15 cellular contexts compared by ENCODE assay signal in genomic region chr14:69812725-69813124, GRCh38. TPM values are rescaled to one million over a fixed set of nuclear protein-coding genes. Genes with fewer than 3 reads are reported as not detected.
DNase-seq lines count a peak whose midpoint lies in the region; ATAC-seq and TF ChIP-seq lines count a peak whose summit lies in the region.
"Had no signal": no experiment of that assay in that cellular context is flagged by ENCODE, and none has a peak within 500 bp of the region (broad histone marks: within the 10 kb centered on the region; RNA-seq: fewer than 3 reads in every experiment).

No MANE protein-coding gene starts in this region.

- DNase-seq in NCI-H2081 (lab: John Stamatoyannopoulos, UW) (peak; percentile 6 to 19), NCI-H2081 treated with DMSO at 0.1 percent for 48 hours (lab: John Stamatoyannopoulos, UW) (no peak), RWPE2 (ENCODE audit: low spot score) (no peak), activated gamma-delta T cell (lab: John Stamatoyannopoulos, UW) (no peak)
- DNase-seq in stimulated activated naive CD8-positive, alpha-beta T cell treated with anti-CD3 and anti-CD28 coated beads, Interleukin-15, amount 100 ng/mL, for 72 hours, result no peak
- DNase-seq in activated naive CD4-positive, alpha-beta T cell treated with Interleukin-2 at 50 U/mL for 16 hours, result no peak
- DNase-seq: activated gamma-delta T cell treated with Interleukin-2 at 50 U/mL for 16 hours; dermis blood vessel endothelial cell; GM23248; lower lobe of right lung; MV-4-11; stimulated activated naive CD8-positive, alpha-beta T cell treated with anti-CD3 and anti-CD28 coated beads, Interleukin-15, Interleukin-2, amounts not matched to agents 100 U/mL and 50 U/mL, for 24 hours had no signal

- no peak overlapping the region for H3K27ac Mint-ChIP-seq in stimulated activated naive CD8-positive, alpha-beta T cell treated with anti-CD3 and anti-CD28 coated beads, Interleukin-15, amount 100 ng/mL, for 72 hours

- no peaks in the 10 kb centered on the region for H3K36me3 ChIP-seq in RWPE2 (ENCODE audit: low read depth)
- H3K36me3 ChIP-seq in neural cell (ENCODE audit: insufficient read depth, low read length), result no peaks in the 10 kb centered on the region
- H3K36me3 ChIP-seq: lower lobe of right lung, SJSA1 had no signal

- no peaks in the 10 kb centered on the region for H3K27me3 Mint-ChIP-seq in stimulated activated naive CD8-positive, alpha-beta T cell treated with anti-CD3 and anti-CD28 coated beads, Interleukin-15, amount 100 ng/mL, for 72 hours

- H3K4me1 ChIP-seq in RWPE2 (ENCODE audit: insufficient read depth, poor library complexity, severe bottlenecking), result no peaks in the 10 kb centered on the region
- H3K4me1 ChIP-seq: lower lobe of right lung, SJSA1 had no signal

- H3F3A ChIP-seq in neural cell (ENCODE audit: insufficient read depth, low read length, poor library complexity, severe bottlenecking), result no peaks in the 10 kb centered on the region

- H3K27me3 ChIP-seq in RWPE2 (ENCODE audit: insufficient read depth, poor library complexity, severe bottlenecking), result no peaks in the 10 kb centered on the region
- no peaks in the 10 kb centered on the region for H3K27me3 ChIP-seq in neural cell (ENCODE audit: insufficient read depth, low read depth, low read length)

- H3K4me3 Mint-ChIP-seq in stimulated activated naive CD8-positive, alpha-beta T cell treated with anti-CD3 and anti-CD28 coated beads, Interleukin-15, amount 100 ng/mL, for 72 hours, result no peak overlapping the region

- H3K4me1 Mint-ChIP-seq in stimulated activated naive CD8-positive, alpha-beta T cell treated with anti-CD3 and anti-CD28 coated beads, Interleukin-15, amount 100 ng/mL, for 72 hours, result no peaks in the 10 kb centered on the region

- H3K9me3 ChIP-seq in RWPE2 (ENCODE audit: severe bottlenecking), result no peaks in the 10 kb centered on the region
- no peaks in the 10 kb centered on the region for H3K9me3 ChIP-seq in neural cell (ENCODE audit: low read length)
- H3K9me3 ChIP-seq: lower lobe of right lung, SJSA1 had no signal

- H2AFZ ChIP-seq in neural cell (ENCODE audit: low read depth, low read length), result no peak overlapping the region
- H2AFZ ChIP-seq: GM23248 had no signal

- no peaks in the 10 kb centered on the region for H3K79me2 ChIP-seq in neural cell (replicated peaks; ENCODE audit: insufficient read depth, low read length)

- H3K4me2 ChIP-seq in neural cell (ENCODE audit: low read length), result no peak overlapping the region

- no peaks in the 10 kb centered on the region for H3K9me2 ChIP-seq in neural cell (ENCODE audit: insufficient read depth, low read length)

- no peak overlapping the region for H3K27ac ChIP-seq in RWPE2 (ENCODE audit: poor library complexity, severe bottlenecking)
- H3K27ac ChIP-seq in neural cell (ENCODE audit: low read length), result no peak overlapping the region
- H3K27ac ChIP-seq: GM23248, lower lobe of right lung, SJSA1 had no signal

- no peaks in the 10 kb centered on the region for H3K9me3 Mint-ChIP-seq in stimulated activated naive CD8-positive, alpha-beta T cell treated with anti-CD3 and anti-CD28 coated beads, Interleukin-15, amount 100 ng/mL, for 72 hours

- TF ChIP-seq RAD21 in neural cell (conservative IDR thresholded peaks at IDR 0.05), result no peak

- no peak for ATAC-seq in RWPE2 (ENCODE audit: low read depth)
- no peak for ATAC-seq in stimulated activated naive CD8-positive, alpha-beta T cell treated with anti-CD3 and anti-CD28 coated beads, Interleukin-15, amount 100 ng/mL, for 72 hours
- ATAC-seq: lower lobe of right lung; stimulated activated naive CD8-positive, alpha-beta T cell treated with anti-CD3 and anti-CD28 coated beads, Interleukin-15, Interleukin-2, amounts not matched to agents 100 U/mL and 50 U/mL, for 24 hours had no signal

- no peak for TF ChIP-seq EP300 in neural cell (conservative IDR thresholded peaks at IDR 0.05; ENCODE audit: poor library complexity, severe bottlenecking)

- H3K4me3 ChIP-seq in RWPE2 (ENCODE audit: severe bottlenecking), result no peak overlapping the region
- no peak overlapping the region for H3K4me3 ChIP-seq in neural cell (ENCODE audit: low read length)
- H3K4me3 ChIP-seq: GM23248, lower lobe of right lung, SJSA1 had no signal

- TF ChIP-seq CTCF in LNCAP (IDR thresholded peaks at IDR 0.05) (peak; percentile 61), RWPE2 (IDR thresholded peaks at IDR 0.05; ENCODE audit: poor library complexity, severe bottlenecking) (peak; percentile 28), neural cell (IDR thresholded peaks at IDR 0.05; ENCODE audit: poor library complexity, severe bottlenecking) (peak; percentile 19)

- no peak overlapping the region for H3K9ac ChIP-seq in neural cell (ENCODE audit: low read length)
- H3K9ac ChIP-seq: GM23248 had no signal

- H4K20me1 ChIP-seq in neural cell (ENCODE audit: insufficient read depth), result no peaks in the 10 kb centered on the region

TF ChIP-seq in neural cell, 6 proteins besides CTCF, POLR2A, EP300 and RAD21:
- TF ChIP-seq POLR2AphosphoS5 (IDR thresholded peaks at IDR 0.05), result no peak
- TF ChIP-seq SMC3 (conservative IDR thresholded peaks at IDR 0.05; ENCODE audit: poor library complexity), result no peak
- TF ChIP-seq MXI1 (conservative IDR thresholded peaks at IDR 0.05; ENCODE audit: poor library complexity, severe bottlenecking), result no peak
- no peak for TF ChIP-seq EZH2 (IDR thresholded peaks at IDR 0.05; ENCODE audit: borderline replicate concordance, insufficient read depth, low read length, poor library complexity, severe bottlenecking)
- TF ChIP-seq TAF1 (IDR thresholded peaks at IDR 0.05; ENCODE audit: low read depth), result no peak
- no peak for TF ChIP-seq REST (IDR thresholded peaks at IDR 0.05; ENCODE audit: borderline replicate concordance)
TF ChIP-seq in neural cell: peak in this region for 0.

RNA-seq across cellular contexts. Expression of gene SLC10A1, which starts 15.7 kb away (rescaled TPM):
- not detected in 2 replicates for polyA plus RNA-seq in neural cell
- polyA minus RNA-seq in neural cell, result not detected in 2 replicates
- polyA plus RNA-seq: GM23248 had no signal

RNA-seq across cellular contexts. Expression of gene SRSF5, which starts 45.8 kb away (rescaled TPM):
- 1,017 and 1,027 TPM in 2 replicates for polyA plus RNA-seq in neural cell
- polyA minus RNA-seq in neural cell, result 278 and 312 TPM in 2 replicates

Comparison
In these comparisons a context has a peak if more than half of its experiments do, and no peak if none do; other contexts are left out.
1. DNase-seq: peak in NCI-H2081 (2 of 2); none in NCI-H2081 treated with DMSO at 0.1 percent for 48 hours (single experiment), RWPE2 (single experiment), stimulated activated naive CD8-positive, alpha-beta T cell treated with anti-CD3 and anti-CD28 coated beads, Interleukin-15, amount 100 ng/mL, for 72 hours (0 of 2), activated gamma-delta T cell (single experiment) and activated naive CD4-positive, alpha-beta T cell treated with Interleukin-2 at 50 U/mL for 16 hours (single experiment).
2. Peak in every context shown above with its lines, with median percentiles within 50 percentile points of each other: CTCF ChIP-seq.